In the genomic region with DNA sequence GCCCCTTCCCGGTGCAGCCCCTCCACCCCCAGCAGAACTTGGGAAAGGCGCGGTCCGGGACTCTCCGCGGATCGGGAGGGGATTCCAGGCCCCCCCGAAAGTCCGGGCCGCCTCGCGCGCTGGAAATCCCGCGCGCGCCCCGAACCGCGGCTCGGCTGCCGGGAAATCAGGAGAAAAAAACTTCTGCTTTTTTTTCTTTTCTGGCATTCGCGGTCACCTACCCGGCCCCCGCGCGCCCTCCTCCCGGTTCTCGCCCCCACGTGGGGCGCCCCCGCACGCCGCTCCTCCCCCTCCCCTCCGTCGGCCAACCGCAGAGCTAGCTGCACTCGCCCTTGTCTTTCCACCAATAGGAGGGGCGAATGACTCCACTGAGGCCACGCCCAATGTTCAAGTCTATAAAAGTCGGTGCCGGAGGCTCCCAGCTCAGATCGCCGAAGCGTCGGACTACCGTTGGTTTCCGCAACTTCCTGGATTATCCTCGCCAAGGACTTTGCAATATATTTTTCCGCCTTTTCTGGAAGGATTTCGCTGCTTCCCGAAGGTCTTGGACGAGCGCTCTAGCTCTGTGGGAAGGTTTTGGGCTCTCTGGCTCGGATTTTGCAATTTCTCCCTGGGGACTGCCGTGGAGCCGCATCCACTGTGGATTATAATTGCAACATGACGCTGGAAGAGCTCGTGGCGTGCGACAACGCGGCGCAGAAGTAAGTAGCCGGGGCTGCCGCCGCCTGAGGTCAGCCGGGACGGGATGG, we compare ENCODE assay signal across 8 cellular contexts. TPM values are rescaled to one million over a fixed set of nuclear protein-coding genes. Genes with fewer than 3 reads are reported as not detected.
DNase-seq lines count a peak whose midpoint lies in the region; TF ChIP-seq lines count a peak whose summit lies in the region.

A gene with protein sequence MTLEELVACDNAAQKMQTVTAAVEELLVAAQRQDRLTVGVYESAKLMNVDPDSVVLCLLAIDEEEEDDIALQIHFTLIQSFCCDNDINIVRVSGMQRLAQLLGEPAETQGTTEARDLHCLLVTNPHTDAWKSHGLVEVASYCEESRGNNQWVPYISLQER (plus strand): TSS at position 426 of the 749 bp plus-strand sequence. CDS start 232 bp downstream, at position 658.

- peaks cover 6% of the 10 kb centered on the region; the same call in 1 of the 2 replicates for H3K27me3 ChIP-seq in H7 (ENCODE audit: control insufficient read depth, insufficient read depth, low read length)
- no peaks in the 10 kb centered on the region for H3K27me3 ChIP-seq in MG63

- TF ChIP-seq CTCF in fibroblast of the aortic adventitia (IDR thresholded peaks at IDR 0.05; ENCODE audit: insufficient read depth, low read length) (no peak), nephron progenitor cell (IDR thresholded peaks at IDR 0.05) (no peak)

- H3K4me3 Mint-ChIP-seq in nephron progenitor cell, result peak within 1 kb of the TSS; percentile 96
- peak within 1 kb of the TSS; percentile 98 for H3K4me3 Mint-ChIP-seq in stimulated activated naive CD8-positive, alpha-beta T cell treated with anti-CD3 and anti-CD28 coated beads, Interleukin-15, Interleukin-2, amounts not matched to agents 100 ng/mL and 50 ng/mL, for 24 hours

- DNase-seq in EL (peak; percentile 98), H7 (peak; percentile 100), MG63 (peak; percentile 95), SIG-M5 (lab: John Stamatoyannopoulos, UW) (peak; percentile 76), fibroblast of the aortic adventitia (ENCODE audit: low read depth) (peak; percentile 99), nephron progenitor cell (peak; percentile 98)
- DNase-seq in activated effector memory CD4-positive, alpha-beta T cell treated with anti-CD3 and anti-CD28 coated beads, Interleukin-2, amount 50 U/mL, for 16 hours, result peak; percentile 98

- H3K36me3 ChIP-seq in H7 (replicated peaks; ENCODE audit: control insufficient read depth, insufficient read depth, low read length) (peaks cover 2% of the 10 kb centered on the region; the same call in 1 of the 2 replicates), MG63 (peaks cover 19% of the 10 kb centered on the region)

- H3K4me1 Mint-ChIP-seq in nephron progenitor cell, result peaks cover 35% of the 10 kb centered on the region
- H3K4me1 Mint-ChIP-seq in stimulated activated naive CD8-positive, alpha-beta T cell treated with anti-CD3 and anti-CD28 coated beads, Interleukin-15, Interleukin-2, amounts not matched to agents 100 ng/mL and 50 ng/mL, for 24 hours (ENCODE audit: low read depth), result peaks cover 28% of the 10 kb centered on the region

- peaks cover 52% of the 10 kb centered on the region for H3K27me3 Mint-ChIP-seq in nephron progenitor cell (ENCODE audit: low read depth, poor library complexity)
- H3K27me3 Mint-ChIP-seq in stimulated activated naive CD8-positive, alpha-beta T cell treated with anti-CD3 and anti-CD28 coated beads, Interleukin-15, Interleukin-2, amounts not matched to agents 100 ng/mL and 50 ng/mL, for 24 hours, result no peaks in the 10 kb centered on the region

- H3K9me3 ChIP-seq in MG63, result no peaks in the 10 kb centered on the region

- no peaks in the 10 kb centered on the region for H3K9me3 Mint-ChIP-seq in nephron progenitor cell
- no peaks in the 10 kb centered on the region for H3K9me3 Mint-ChIP-seq in stimulated activated naive CD8-positive, alpha-beta T cell treated with anti-CD3 and anti-CD28 coated beads, Interleukin-15, Interleukin-2, amounts not matched to agents 100 ng/mL and 50 ng/mL, for 24 hours

- H3K4me3 ChIP-seq in H7 (ENCODE audit: insufficient read depth, low read depth, low read length), result peak within 1 kb of the TSS; percentile 95
- peak within 1 kb of the TSS; percentile 99 for H3K4me3 ChIP-seq in MG63
- H3K4me3 ChIP-seq in fibroblast of the aortic adventitia (ENCODE audit: low read depth, low read length), result peak within 1 kb of the TSS; percentile 99

- peak within 1 kb of the TSS; percentile 92 for H3K27ac Mint-ChIP-seq in nephron progenitor cell
- peak within 1 kb of the TSS; percentile 95 for H3K27ac Mint-ChIP-seq in stimulated activated naive CD8-positive, alpha-beta T cell treated with anti-CD3 and anti-CD28 coated beads, Interleukin-15, Interleukin-2, amounts not matched to agents 100 ng/mL and 50 ng/mL, for 24 hours

- no peaks in the 10 kb centered on the region for H3K36me3 Mint-ChIP-seq in nephron progenitor cell (ENCODE audit: low read depth)
- H3K36me3 Mint-ChIP-seq in stimulated activated naive CD8-positive, alpha-beta T cell treated with anti-CD3 and anti-CD28 coated beads, Interleukin-15, Interleukin-2, amounts not matched to agents 100 ng/mL and 50 ng/mL, for 24 hours (ENCODE audit: low read depth), result peaks cover 26% of the 10 kb centered on the region

RNA-seq across cellular contexts. Expression of the gene that starts here (rescaled TPM):
- 29.4 and 39.9 TPM in 2 replicates for total RNA-seq in H7 (2014; rRNA removed; shearing (Covaris generic))
- 36.4 and 48.7 TPM in 2 replicates for total RNA-seq in MG63 (2014; rRNA removed; shearing (Covaris generic); ENCODE audit: low replicate concordance)
- 14.3 and 14.8 TPM in 2 replicates for total RNA-seq in fibroblast of the aortic adventitia (ENCODE audit: low replicate concordance)

Comparison
In these comparisons a context has a peak if more than half of its experiments do, and no peak if none do; other contexts are left out.
1. Peak in every context shown above with its lines: DNase-seq and H3K4me3 ChIP-seq.